Comparison of ENCODE assay signal across 7 cellular contexts in the genomic region with DNA sequence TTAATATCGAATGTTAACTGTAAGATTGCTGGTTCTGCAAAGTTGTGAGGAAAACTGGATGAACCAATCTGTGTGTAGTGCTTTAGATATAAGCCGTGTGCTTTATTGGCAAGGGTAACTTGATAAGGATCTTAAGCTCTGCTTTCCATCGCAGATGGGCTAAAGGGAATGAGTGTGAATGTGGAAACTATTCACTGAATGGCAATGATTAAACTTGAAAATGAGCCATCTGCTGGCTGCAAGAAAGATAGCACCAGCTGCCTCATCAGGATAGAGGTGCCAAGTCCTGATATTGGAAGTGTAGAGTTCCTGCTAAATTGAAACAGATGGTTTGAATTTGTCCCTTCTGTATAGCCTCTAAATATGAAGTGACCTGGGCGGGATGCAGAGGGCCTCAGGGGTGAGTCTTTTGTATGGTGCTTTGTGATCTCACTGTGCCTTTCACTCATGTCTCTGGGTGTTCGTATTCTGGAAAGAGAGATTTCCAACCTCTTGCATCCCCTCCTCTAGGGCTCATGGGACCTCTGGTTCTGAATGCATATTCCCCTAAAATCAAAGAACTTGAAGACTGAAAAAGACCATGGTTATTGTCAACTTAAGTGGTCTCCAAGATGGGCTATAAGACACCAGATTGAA. TPM values are rescaled to one million over a fixed set of nuclear protein-coding genes. Genes with fewer than 3 reads are reported as not detected.
A peak's percentile ranks its signal among the peaks of the same experiment; 100 is the strongest.
DNase-seq lines count a peak whose midpoint lies in the region; ATAC-seq and TF ChIP-seq lines count a peak whose summit lies in the region.

No MANE protein-coding gene starts in this region.

- peak; percentile 65 for TF ChIP-seq CTCF in GM10248 (IDR thresholded peaks at IDR 0.05; ENCODE audit: control extremely low read depth, extremely low read depth, low read depth, missing control alignments)
- peak; percentile 96 for TF ChIP-seq CTCF in MM.1S (IDR thresholded peaks at IDR 0.05; ENCODE audit: low read length)
- peak; percentile 65 for TF ChIP-seq CTCF in astrocyte of the cerebellum (IDR thresholded peaks at IDR 0.05; ENCODE audit: low read depth, low read length, missing control alignments)
- peak; percentile 58 for TF ChIP-seq CTCF in liver (IDR thresholded peaks at IDR 0.05; ENCODE audit: low read depth, low read length, missing input control)

- no peak overlapping the region for H3K4me2 ChIP-seq in MM.1S (ENCODE audit: low read depth, low read length)

- ATAC-seq in GM18867 (IDR thresholded peaks at IDR 0.05; ENCODE audit: unreplicated experiment), result no peak

- H3K9me3 ChIP-seq in MM.1S (replicated peaks; ENCODE audit: insufficient read depth, low read length), result no peaks in the 10 kb centered on the region
- no peaks in the 10 kb centered on the region for H3K9me3 ChIP-seq in liver (ENCODE audit: control insufficient read depth in 4 of 4, low read length in 3 of 4)

- H3K36me3 ChIP-seq in MM.1S (replicated peaks; ENCODE audit: insufficient read depth, low read length) (no peaks in the 10 kb centered on the region), liver (ENCODE audit: control insufficient read depth in 4 of 4, insufficient read depth in 3 of 4, low read depth in 1 of 4, low read length in 3 of 4) (no peaks in the 10 kb centered on the region)

- no peak overlapping the region for H3K27ac ChIP-seq in MM.1S (ENCODE audit: low read length)
- no peak overlapping the region for H3K27ac ChIP-seq in liver (ENCODE audit: low read depth in 1 of 2, low read length in 2 of 2)

- in situ Hi-C loops in astrocyte of the cerebellum (cut with HindIII; ENCODE audit: low sequenced_read_pairs), result no loop called here

- WGBS in liver, result 39% methylated on average over 5 of the region's 5 CpGs

- no peaks in the 10 kb centered on the region for H4K20me1 ChIP-seq in MM.1S (ENCODE audit: insufficient read depth, low read length)

- H3K4me1 ChIP-seq in MM.1S (ENCODE audit: low read length) (no peaks in the 10 kb centered on the region), liver (ENCODE audit: control insufficient read depth in 4 of 4, insufficient read depth in 4 of 4, low read length in 3 of 4) (no peaks in the 10 kb centered on the region)

- DNase-seq in GM10248 (ENCODE audit: extremely low spot score) (peak; percentile 57), MM.1S (peak; percentile 69), astrocyte of the cerebellum (ENCODE audit: low read depth) (peak; percentile 6)
- no peak for DNase-seq in activated CD4-positive, alpha-beta T cell treated with anti-CD3 and anti-CD28 coated beads, Interleukin-2, amount 50 U/mL, for 1 hour
- no peak for DNase-seq in activated CD8-positive, alpha-beta memory T cell treated with anti-CD3 and anti-CD28 coated beads for 24 hours

- POLR2A ChIA-PET in GM10248 (lab: Yijun Ruan, JAX), result no interaction called here

- H3K4me3 ChIP-seq in MM.1S (ENCODE audit: low read length), result no peak overlapping the region
- no peak overlapping the region for H3K4me3 ChIP-seq in astrocyte of the cerebellum (ENCODE audit: low read depth, low read length)
- no peak overlapping the region for H3K4me3 ChIP-seq in liver (ENCODE audit: low read depth in 1 of 3, low read length in 3 of 3)

- no peaks in the 10 kb centered on the region for H3K79me2 ChIP-seq in MM.1S (ENCODE audit: low read length)

- TF ChIP-seq RAD21 in liver (IDR thresholded peaks at IDR 0.05), result peak; percentile 63 to 78

- CTCF ChIA-PET in GM10248 (lab: Yijun Ruan, JAX), result interaction anchor here (0.7 to 2.7 kb wide), 22 partner anchors 8 to 310 kb away, joined by 3 to 35 read pairs (median 4); a partner anchor contains a TSS

- no peaks in the 10 kb centered on the region for H3K9me2 ChIP-seq in MM.1S (replicated peaks; ENCODE audit: insufficient read depth, low read length)

- H3K27me3 ChIP-seq in MM.1S (replicated peaks; ENCODE audit: insufficient read depth, low read length), result no peaks in the 10 kb centered on the region
- peaks cover 0 to 3% (median 0%) of the 10 kb centered on the region in 4 donors for H3K27me3 ChIP-seq in liver (ENCODE audit: control insufficient read depth in 4 of 4, insufficient read depth in 4 of 4, low read length in 3 of 4)

- H2AFZ ChIP-seq in MM.1S (ENCODE audit: low read length), result no peak overlapping the region

- no peak overlapping the region for H3K9ac ChIP-seq in MM.1S (ENCODE audit: low read length)
- H3K9ac ChIP-seq in liver (ENCODE audit: low read depth in 1 of 2, low read length in 2 of 2), result no peak overlapping the region

- H3F3A ChIP-seq in MM.1S (ENCODE audit: insufficient read depth, low read length), result no peaks in the 10 kb centered on the region

TF ChIP-seq in liver, 16 proteins besides CTCF, POLR2A, EP300 and RAD21:
- TF ChIP-seq, protein P1, sequence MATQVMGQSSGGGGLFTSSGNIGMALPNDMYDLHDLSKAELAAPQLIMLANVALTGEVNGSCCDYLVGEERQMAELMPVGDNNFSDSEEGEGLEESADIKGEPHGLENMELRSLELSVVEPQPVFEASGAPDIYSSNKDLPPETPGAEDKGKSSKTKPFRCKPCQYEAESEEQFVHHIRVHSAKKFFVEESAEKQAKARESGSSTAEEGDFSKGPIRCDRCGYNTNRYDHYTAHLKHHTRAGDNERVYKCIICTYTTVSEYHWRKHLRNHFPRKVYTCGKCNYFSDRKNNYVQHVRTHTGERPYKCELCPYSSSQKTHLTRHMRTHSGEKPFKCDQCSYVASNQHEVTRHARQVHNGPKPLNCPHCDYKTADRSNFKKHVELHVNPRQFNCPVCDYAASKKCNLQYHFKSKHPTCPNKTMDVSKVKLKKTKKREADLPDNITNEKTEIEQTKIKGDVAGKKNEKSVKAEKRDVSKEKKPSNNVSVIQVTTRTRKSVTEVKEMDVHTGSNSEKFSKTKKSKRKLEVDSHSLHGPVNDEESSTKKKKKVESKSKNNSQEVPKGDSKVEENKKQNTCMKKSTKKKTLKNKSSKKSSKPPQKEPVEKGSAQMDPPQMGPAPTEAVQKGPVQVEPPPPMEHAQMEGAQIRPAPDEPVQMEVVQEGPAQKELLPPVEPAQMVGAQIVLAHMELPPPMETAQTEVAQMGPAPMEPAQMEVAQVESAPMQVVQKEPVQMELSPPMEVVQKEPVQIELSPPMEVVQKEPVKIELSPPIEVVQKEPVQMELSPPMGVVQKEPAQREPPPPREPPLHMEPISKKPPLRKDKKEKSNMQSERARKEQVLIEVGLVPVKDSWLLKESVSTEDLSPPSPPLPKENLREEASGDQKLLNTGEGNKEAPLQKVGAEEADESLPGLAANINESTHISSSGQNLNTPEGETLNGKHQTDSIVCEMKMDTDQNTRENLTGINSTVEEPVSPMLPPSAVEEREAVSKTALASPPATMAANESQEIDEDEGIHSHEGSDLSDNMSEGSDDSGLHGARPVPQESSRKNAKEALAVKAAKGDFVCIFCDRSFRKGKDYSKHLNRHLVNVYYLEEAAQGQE (IDR thresholded peaks at IDR 0.05), result no peak
- TF ChIP-seq SP1 (IDR thresholded peaks at IDR 0.05) (no peak), HNF4A (conservative IDR thresholded peaks at IDR 0.05) (no peak), NR2F2 (IDR thresholded peaks at IDR 0.05) (no peak), EGR1 (IDR thresholded peaks at IDR 0.05; ENCODE audit: low read depth in 2 of 2) (no peak), FOXA2 (IDR thresholded peaks at IDR 0.05) (no peak), JUND (IDR thresholded peaks at IDR 0.05) (no peak), TAF1 (conservative IDR thresholded peaks at IDR 0.05) (no peak), HNF4G (IDR thresholded peaks at IDR 0.05) (no peak), YY1 (IDR thresholded peaks at IDR 0.05) (no peak)
- TF ChIP-seq, protein P2, sequence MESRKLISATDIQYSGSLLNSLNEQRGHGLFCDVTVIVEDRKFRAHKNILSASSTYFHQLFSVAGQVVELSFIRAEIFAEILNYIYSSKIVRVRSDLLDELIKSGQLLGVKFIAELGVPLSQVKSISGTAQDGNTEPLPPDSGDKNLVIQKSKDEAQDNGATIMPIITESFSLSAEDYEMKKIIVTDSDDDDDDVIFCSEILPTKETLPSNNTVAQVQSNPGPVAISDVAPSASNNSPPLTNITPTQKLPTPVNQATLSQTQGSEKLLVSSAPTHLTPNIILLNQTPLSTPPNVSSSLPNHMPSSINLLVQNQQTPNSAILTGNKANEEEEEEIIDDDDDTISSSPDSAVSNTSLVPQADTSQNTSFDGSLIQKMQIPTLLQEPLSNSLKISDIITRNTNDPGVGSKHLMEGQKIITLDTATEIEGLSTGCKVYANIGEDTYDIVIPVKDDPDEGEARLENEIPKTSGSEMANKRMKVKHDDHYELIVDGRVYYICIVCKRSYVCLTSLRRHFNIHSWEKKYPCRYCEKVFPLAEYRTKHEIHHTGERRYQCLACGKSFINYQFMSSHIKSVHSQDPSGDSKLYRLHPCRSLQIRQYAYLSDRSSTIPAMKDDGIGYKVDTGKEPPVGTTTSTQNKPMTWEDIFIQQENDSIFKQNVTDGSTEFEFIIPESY (IDR thresholded peaks at IDR 0.05), result no peak
- TF ChIP-seq, protein P3, sequence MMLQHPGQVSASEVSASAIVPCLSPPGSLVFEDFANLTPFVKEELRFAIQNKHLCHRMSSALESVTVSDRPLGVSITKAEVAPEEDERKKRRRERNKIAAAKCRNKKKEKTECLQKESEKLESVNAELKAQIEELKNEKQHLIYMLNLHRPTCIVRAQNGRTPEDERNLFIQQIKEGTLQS (IDR thresholded peaks at IDR 0.05), result no peak

RNA-seq across cellular contexts. Expression of a gene that starts 9.2 kb away (rescaled TPM):
- under 1 TPM; 0.42 to 0.59 TPM for total RNA-seq in liver
- polyA plus RNA-seq in liver, result under 1 TPM; 0.16 to 0.72 TPM

Comparison
In these comparisons a context has a peak if more than half of its experiments do, and no peak if none do; other contexts are left out.
1. DNase-seq: peak in GM10248 (single experiment), MM.1S (single experiment) and astrocyte of the cerebellum (single experiment); none in activated CD4-positive, alpha-beta T cell treated with anti-CD3 and anti-CD28 coated beads, Interleukin-2, amount 50 U/mL, for 1 hour (single experiment) and activated CD8-positive, alpha-beta memory T cell treated with anti-CD3 and anti-CD28 coated beads for 24 hours (single experiment).
2. Peak in every context shown above with its lines, with median percentiles within 50 percentile points of each other: CTCF ChIP-seq.